In the genomic region with DNA sequence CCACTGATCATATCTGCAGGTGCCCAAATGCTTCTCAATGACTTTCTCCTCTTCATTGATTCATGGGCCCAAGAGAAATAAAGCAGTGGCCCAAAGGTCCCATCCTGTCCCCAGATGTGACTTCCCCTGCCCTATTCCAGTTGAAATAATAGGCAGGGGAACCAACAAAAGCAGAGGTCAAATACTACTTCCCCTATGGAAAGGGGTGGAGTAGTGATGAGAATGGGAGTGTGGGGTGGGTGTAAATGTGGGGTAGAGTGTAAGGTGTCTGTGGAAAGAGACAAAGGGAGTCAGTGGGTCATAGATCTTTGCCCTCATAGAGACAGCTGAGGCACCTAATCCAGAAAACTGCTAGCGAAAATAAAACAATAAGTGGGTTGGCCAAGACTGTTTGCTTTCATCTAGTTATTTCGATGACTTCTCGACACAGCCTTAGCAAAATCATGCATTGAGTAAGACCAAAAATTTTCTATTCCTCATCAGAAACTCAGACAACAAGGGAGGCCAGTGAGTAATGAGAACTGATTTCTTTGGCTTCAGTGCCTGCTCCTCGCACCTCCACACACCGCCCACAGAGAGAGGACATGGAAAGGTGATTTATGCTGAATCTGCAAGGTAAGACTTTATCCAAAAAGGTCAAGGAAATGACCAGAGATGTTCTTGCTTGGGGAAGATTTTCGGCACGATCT, we compare ENCODE assay signal across 18 cellular contexts. TPM values are rescaled to one million over a fixed set of nuclear protein-coding genes. Genes with fewer than 3 reads are reported as not detected.
"Had no signal": no experiment of that assay in that cellular context is flagged by ENCODE, and none has a peak within 500 bp of the region (broad histone marks: within the 10 kb centered on the region; RNA-seq: fewer than 3 reads in every experiment).

No MANE protein-coding gene starts in this region.

- ATAC-seq: body of pancreas; mucosa of descending colon; naive thymus-derived CD4-positive, alpha-beta T cell; stimulated activated naive B cell treated with anti-CD40 and anti-IgM and Interleukin-4, amounts not matched to agents 10 μg/mL and 1 μg/mL and 100 μg/mL, for 72 hours had no signal

- H3K27me3 ChIP-seq: body of pancreas, tibial nerve had no signal

- H3K36me3 ChIP-seq: adrenal gland, tibial nerve had no signal

- H3K27ac ChIP-seq: adrenal gland, body of pancreas, tibial nerve had no signal

- H3K4me3 ChIP-seq: adrenal gland, body of pancreas, mucosa of descending colon, tibial nerve had no signal

- H3K4me1 ChIP-seq: adrenal gland, body of pancreas, tibial nerve had no signal

- DNase-seq: activated CD4-positive, alpha-beta T cell treated with anti-CD3 and anti-CD28 coated beads, Interleukin-2, amount 50 U/mL, for 48 hours; activated CD4-positive, CD25-positive, alpha-beta regulatory T cell treated with anti-CD3 and anti-CD28 coated beads, Interleukin-2, amount 50 U/mL, for 72 hours; activated effector memory CD4-positive, alpha-beta T cell treated with Interleukin-2 at 50 U/mL for 16 hours; adrenal gland; body of pancreas; effector memory CD4-positive, alpha-beta T cell; head of caudate nucleus; immature natural killer cell; mucosa of descending colon; naive thymus-derived CD4-positive, alpha-beta T cell; posterior cingulate gyrus; retina; stimulated activated CD4-positive, alpha-beta T cell treated with anti-CD3 and anti-CD28 coated beads, Interleukin-2, amount 100 ng/mL, for 48 hours; stimulated activated naive B cell treated with anti-CD40 and anti-IgM and Interleukin-4, amounts not matched to agents 10 μg/mL and 1 μg/mL and 100 μg/mL, for 72 hours; T-helper 1 cell; T1000 had no signal

- H3K9me3 ChIP-seq: adrenal gland, body of pancreas, mucosa of descending colon, tibial nerve had no signal

RNA-seq across cellular contexts. Expression of a gene that starts 10.9 kb away (rescaled TPM):
- total RNA-seq: adrenal gland, body of pancreas, frontal cortex, mucosa of descending colon, tibial nerve had no signal

RNA-seq across cellular contexts. Expression of a gene that starts 38.7 kb away (rescaled TPM):
- total RNA-seq: adrenal gland, body of pancreas, frontal cortex, mucosa of descending colon, tibial nerve had no signal
